In genomic region chr2:236404346-236404745, GRCh38 we compare ENCODE assay signal across 6 cellular contexts.
"Had no signal": no experiment of that assay in that cellular context is flagged by ENCODE, and none has a peak within 500 bp of the region (broad histone marks: within the 10 kb centered on the region; RNA-seq: fewer than 3 reads in every experiment).

No MANE protein-coding gene starts in this region.

- H3K27ac ChIP-seq: HL-60 had no signal

- H3K4me3 Mint-ChIP-seq: GM23338, H9, IgD-negative memory B cell had no signal

- ATAC-seq: GM23338, HepG2 had no signal

- H3K27ac Mint-ChIP-seq: GM23338, IgD-negative memory B cell had no signal

- H3K36me3 Mint-ChIP-seq: IgD-negative memory B cell had no signal

- DNase-seq: H9, HCEC 1CT had no signal

- H3K4me3 ChIP-seq: GM23338 had no signal
